20 cellular contexts compared by ENCODE assay signal in genomic region chr1:195715652-195716051, GRCh38.
"Had no signal": no experiment of that assay in that cellular context is flagged by ENCODE, and none has a peak within 500 bp of the region (broad histone marks: within the 10 kb centered on the region; RNA-seq: fewer than 3 reads in every experiment).

No MANE protein-coding gene starts in this region.

- ATAC-seq: foreskin keratinocyte, gastroesophageal sphincter, natural killer cell, psoas muscle, right cardiac atrium, upper lobe of right lung had no signal

- FAIRE-seq: endothelial cell of umbilical vein, keratinocyte had no signal

- H3K27me3 Mint-ChIP-seq: memory B cell; stimulated activated naive B cell treated with anti-CD40 and anti-IgM and Interleukin-4, amounts not matched to agents 10 μg/mL and 1 μg/mL and 100 μg/mL, for 72 hours; stimulated activated naive CD8-positive, alpha-beta T cell treated with anti-CD3 and anti-CD28 coated beads, Interleukin-15, Interleukin-2, amounts not matched to agents 100 ng/mL and 50 ng/mL, for 24 hours had no signal

- H3K4me1 Mint-ChIP-seq: memory B cell; natural killer cell; stimulated activated naive B cell treated with anti-CD40 and anti-IgM and Interleukin-4, amounts not matched to agents 10 μg/mL and 1 μg/mL and 100 μg/mL, for 72 hours had no signal

- H3K4me3 Mint-ChIP-seq: memory B cell; natural killer cell; stimulated activated naive B cell treated with anti-CD40 and anti-IgM and Interleukin-4, amounts not matched to agents 10 μg/mL and 1 μg/mL and 100 μg/mL, for 72 hours; stimulated activated naive CD8-positive, alpha-beta T cell treated with anti-CD3 and anti-CD28 coated beads, Interleukin-15, Interleukin-2, amounts not matched to agents 100 ng/mL and 50 ng/mL, for 24 hours had no signal

- H3K27ac Mint-ChIP-seq: memory B cell; natural killer cell; stimulated activated naive B cell treated with anti-CD40 and anti-IgM and Interleukin-4, amounts not matched to agents 10 μg/mL and 1 μg/mL and 100 μg/mL, for 72 hours; stimulated activated naive CD8-positive, alpha-beta T cell treated with anti-CD3 and anti-CD28 coated beads, Interleukin-15, Interleukin-2, amounts not matched to agents 100 ng/mL and 50 ng/mL, for 24 hours had no signal

- DNase-seq: dermis blood vessel endothelial cell; effector memory CD4-positive, alpha-beta T cell; foreskin keratinocyte; natural killer cell; occipital lobe; ovary; posterior cingulate gyrus; psoas muscle; right cardiac atrium; sigmoid colon; spleen; stimulated activated CD4-positive, alpha-beta T cell treated with anti-CD3 and anti-CD28 coated beads, Interleukin-4, amount 100 ng/mL, for 4 hours; stimulated activated naive B cell treated with anti-CD40 and anti-IgM and Interleukin-4, amounts not matched to agents 10 μg/mL and 1 μg/mL and 100 μg/mL, for 72 hours; transverse colon; upper lobe of right lung had no signal

- H3K36me3 Mint-ChIP-seq: memory B cell; stimulated activated naive B cell treated with anti-CD40 and anti-IgM and Interleukin-4, amounts not matched to agents 10 μg/mL and 1 μg/mL and 100 μg/mL, for 72 hours had no signal

- H3K9me3 Mint-ChIP-seq: memory B cell; stimulated activated naive B cell treated with anti-CD40 and anti-IgM and Interleukin-4, amounts not matched to agents 10 μg/mL and 1 μg/mL and 100 μg/mL, for 72 hours; stimulated activated naive CD8-positive, alpha-beta T cell treated with anti-CD3 and anti-CD28 coated beads, Interleukin-15, Interleukin-2, amounts not matched to agents 100 ng/mL and 50 ng/mL, for 24 hours had no signal
